ENCODE assay signal across 8 cellular contexts in the genomic region with DNA sequence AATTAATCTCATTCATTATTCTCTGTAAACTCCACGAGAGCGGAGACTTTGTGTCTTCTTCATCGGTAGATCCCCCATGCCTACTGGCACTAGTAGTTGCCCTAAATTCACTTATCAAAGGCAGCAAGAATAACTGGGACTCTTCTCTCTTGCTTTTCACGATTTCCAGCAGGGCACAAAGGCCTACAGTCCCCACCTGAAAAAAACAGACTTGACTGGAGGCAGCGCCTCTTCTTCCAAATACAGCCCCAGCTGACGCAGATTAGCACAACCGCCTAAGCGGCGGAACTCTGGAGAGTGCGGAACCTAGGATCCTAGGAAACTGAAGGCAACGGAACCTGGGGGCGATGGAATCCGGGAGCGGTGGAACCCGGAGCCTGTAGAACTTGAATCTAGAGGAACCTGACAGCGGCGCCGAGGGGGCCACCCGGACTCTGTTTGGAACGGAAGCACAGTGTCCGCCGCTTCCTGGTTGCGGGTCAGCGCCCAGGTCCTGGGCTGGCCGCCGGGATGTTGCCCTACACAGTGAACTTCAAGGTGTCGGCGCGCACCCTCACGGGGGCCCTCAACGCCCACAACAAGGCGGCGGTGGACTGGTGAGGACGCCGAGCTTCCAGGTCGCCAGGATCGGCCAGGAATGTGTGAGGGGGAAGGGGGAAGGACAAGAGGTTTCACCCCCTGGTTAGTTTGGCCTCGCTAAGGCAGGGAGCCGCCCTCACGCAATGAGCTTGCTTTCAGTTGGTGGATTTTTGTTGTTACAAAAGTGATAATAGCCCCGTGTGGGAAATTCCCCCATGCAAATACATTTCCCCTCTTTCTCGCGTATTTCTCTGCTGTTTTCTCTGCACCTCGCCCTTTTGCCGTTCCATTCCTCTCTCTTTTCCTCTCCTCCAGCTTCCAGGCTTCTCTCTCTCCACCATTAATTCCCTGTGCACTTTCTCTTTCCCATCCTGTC. TPM values are rescaled to one million over a fixed set of nuclear protein-coding genes. Genes with fewer than 3 reads are reported as not detected.
DNase-seq lines count a peak whose midpoint lies in the region; ATAC-seq, FAIRE-seq and TF ChIP-seq lines count a peak whose summit lies in the region.

Gene WDR11, plus strand, starts transcription at position 452 of the 955 bp plus-strand sequence. Its CDS starts 59 bp downstream, at position 511.

- FAIRE-seq in H1 (lab: Jason Lieb, UNC) = no peak

- ATAC-seq in GM19468 (IDR thresholded peaks at IDR 0.05; ENCODE audit: extremely low read depth, unreplicated experiment) (peak; percentile 87), memory B cell (ENCODE audit: low read depth) (peak; percentile 94)

- CTCF ChIA-PET in H1 (lab: Charles Lee; ENCODE audit: partially characterized antibody) = interaction anchor here (0.9 to 2.0 kb wide), 4 partner anchors 10 to 217 kb away, joined by 3 to 5 read pairs (median 4); no protein-coding TSS in a partner anchor

- H2BK12ac ChIP-seq in H1 (ENCODE audit: low read depth, low read length) = 0 out of 2 replicates have a peak within 1 kb of the TSS, but pooled peaks have one; percentile 68

- peak within 1 kb of the TSS; percentile 84 for H2AFZ ChIP-seq in H1 (ENCODE audit: low read length)

- peak within 1 kb of the TSS; percentile 0 for H4K91ac ChIP-seq in H1 (replicated peaks; ENCODE audit: insufficient read length, low read length)

- H3K27me3 Mint-ChIP-seq in memory B cell = no peaks in the 10 kb centered on the region

- H3K36me3 ChIP-seq in H1 (ENCODE audit: control insufficient read depth in 2 of 4, insufficient read depth in 4 of 4, low read length in 3 of 4) = peaks cover 0 to 12% (median 6%) of the 10 kb centered on the region in 4 experiments; a peak in 4 of 8 replicates

- peak within 1 kb of the TSS; percentile 55 for H4K5ac ChIP-seq in H1 (ENCODE audit: insufficient read length, low read depth, low read length)

- H2BK120ac ChIP-seq in H1 (replicated peaks; ENCODE audit: low read depth, low read length) = peak within 1 kb of the TSS; percentile 52

- H3K4me2 ChIP-seq in H1 (ENCODE audit: insufficient read depth in 1 of 2, low read depth in 2 of 2, low read length in 2 of 2) = peak within 1 kb of the TSS; percentile 72 to 73

- peak within 1 kb of the TSS; percentile 10 to 87 (median 80) for H3K9ac ChIP-seq in H1 (replicated peaks in 1 of 4; ENCODE audit: extremely low read depth in 1 of 4, low read depth in 3 of 4, low read length in 3 of 4)

- TF ChIP-seq CTCF in H1 (IDR thresholded peaks at IDR 0.05; ENCODE audit: control extremely low read depth in 1 of 3, insufficient read depth in 1 of 3, low read depth in 1 of 3, low read length in 3 of 3) = peak in 1 of 3 experiments; percentile 19; a peak in 1 of 4 replicates

- H4K20me1 ChIP-seq in H1 (replicated peaks in 1 of 2; ENCODE audit: control insufficient read depth in 1 of 2, insufficient read depth in 2 of 2, low read length in 2 of 2) = no peaks in the 10 kb centered on the region

- peak within 1 kb of the TSS; percentile 74 for H3K27ac ChIP-seq in H1 (ENCODE audit: low read depth, low read length)

- H3K27ac Mint-ChIP-seq in memory B cell = peak within 1 kb of the TSS; percentile 96

- peak within 1 kb of the TSS; percentile 62 to 98 (median 93) for H3K4me3 ChIP-seq in H1 (ENCODE audit: extremely low read depth in 1 of 4, insufficient read depth in 2 of 4, low read depth in 3 of 4, low read length in 4 of 4)

- TF ChIP-seq POLR2A in H1 (IDR thresholded peaks at IDR 0.05; ENCODE audit: control extremely low read depth in 1 of 2, low read depth in 2 of 2, low read length in 2 of 2) = peak; percentile 66 to 96

- H3K56ac ChIP-seq in H1 (replicated peaks; ENCODE audit: insufficient read length, low read depth, low read length) = peak within 1 kb of the TSS; percentile 73

- peak; percentile 20 to 36; a peak in 3 of 4 replicates for TF ChIP-seq RAD21 in H1 (IDR thresholded peaks at IDR 0.05 in 1 of 2, conservative IDR thresholded peaks at IDR 0.05 in 1 of 2; ENCODE audit: low read depth in 2 of 2, low read length in 2 of 2)

- peak; percentile 84 for DNase-seq in COLO668 (lab: John Stamatoyannopoulos, UW; ENCODE audit: unreplicated experiment)
- peak; percentile 58 for DNase-seq in HS-27A (ENCODE audit: low read depth)
- DNase-seq in NOMO-1 treated with DMSO at 0.1 percent for 48 hours (lab: John Stamatoyannopoulos, UW; ENCODE audit: unreplicated experiment) = peak; percentile 77
- peak; percentile 40 to 41 for DNase-seq in activated CD8-positive, alpha-beta memory T cell treated with anti-CD3 and anti-CD28 coated beads for 4 hours (ENCODE audit: low read depth in 2 of 2)
- DNase-seq in H1 (ENCODE audit: low read depth in 1 of 2, low spot score in 2 of 2) = peak; percentile 77 to 87
- peak; percentile 78 to 81 for DNase-seq in memory B cell (ENCODE audit: low spot score in 2 of 2)
- peak; percentile 39 for DNase-seq in stimulated activated CD8-positive, alpha-beta memory T cell treated with anti-CD3 and anti-CD28 coated beads, Interleukin-12 subunit alpha, Interleukin-12 subunit beta, amount 100 ng/mL, for 1 hour (ENCODE audit: low read depth)

- H2BK5ac ChIP-seq in H1 (ENCODE audit: low read depth, low read length) = peak within 1 kb of the TSS; percentile 80

- no peak within 1 kb of the TSS for H3K4ac ChIP-seq in H1 (replicated peaks; ENCODE audit: insufficient read length, low read depth, low read length)

- no peak within 1 kb of the TSS for H2AK5ac ChIP-seq in H1 (ENCODE audit: low read depth, low read length)

- H3K18ac ChIP-seq in H1 (ENCODE audit: extremely low read depth, low read length) = peak within 1 kb of the TSS; percentile 83

- H3K79me1 ChIP-seq in H1 (ENCODE audit: low read depth, low read length) = no peaks in the 10 kb centered on the region

- H3K36me3 Mint-ChIP-seq in memory B cell = peaks cover 18% of the 10 kb centered on the region

- no peak within 1 kb of the TSS for H2BK15ac ChIP-seq in H1 (ENCODE audit: low read length)

- WGBS in H1 (ENCODE audit: extremely low coverage in 1 of 2, insufficient coverage in 1 of 2, insufficient read length in 1 of 2, insufficient replicate concordance in 2 of 2, low coverage in 1 of 2, low lambda C conversion rate in 2 of 2, missing lambda C conversion rate in 1 of 2), 2 experiments = 9% methylated on average over 39 of the region's 45 CpGs; no CpG with 5 or more reads in 1 of the 2 experiments

- no peak within 1 kb of the TSS for H2BK20ac ChIP-seq in H1 (ENCODE audit: low read length)

- H3K4me3 Mint-ChIP-seq in memory B cell = peak within 1 kb of the TSS; percentile 94

- peak within 1 kb of the TSS; percentile 98; the same call in 1 of the 2 replicates for H4K8ac ChIP-seq in H1 (ENCODE audit: extremely low read depth, insufficient read depth, low read length)

- peaks cover 0 to 3% (median 0%) of the 10 kb centered on the region in 4 experiments; a peak in 1 of 7 replicates for H3K4me1 ChIP-seq in H1 (replicated peaks in 1 of 4; ENCODE audit: control insufficient read depth in 3 of 4, insufficient read depth in 4 of 4, low read length in 3 of 4)

- H3K23me2 ChIP-seq in H1 (ENCODE audit: low read depth, low read length) = peaks cover 2% of the 10 kb centered on the region

- H3K4me1 Mint-ChIP-seq in memory B cell = peaks cover 44% of the 10 kb centered on the region

- H3K14ac ChIP-seq in H1 (ENCODE audit: insufficient read length) = no peak within 1 kb of the TSS

- H3K23ac ChIP-seq in H1 (ENCODE audit: insufficient read length) = no peak within 1 kb of the TSS

- peak in 1 of 2 experiments; percentile 80; a peak in 1 of 3 replicates for TF ChIP-seq EP300 in H1 (IDR thresholded peaks at IDR 0.05; ENCODE audit: borderline replicate concordance in 1 of 2, low read depth in 2 of 2, low read length in 2 of 2)

- peaks cover 1% of the 10 kb centered on the region for H3K9me3 Mint-ChIP-seq in memory B cell

- H3K9me3 ChIP-seq in H1 (ENCODE audit: insufficient read depth in 2 of 2, low read depth in 1 of 2, low read length in 1 of 2) = peaks cover 2 to 4% of the 10 kb centered on the region in 2 experiments; a peak in 1 of 4 replicates

- POLR2A ChIA-PET in H1 (lab: Charles Lee; ENCODE audit: partially characterized antibody) = interaction anchor here (0.7 to 1.4 kb wide), 6 partner anchors 10 to 116 kb away, joined by 3 to 5 read pairs (median 3); no protein-coding TSS in a partner anchor

- no peaks in the 10 kb centered on the region for H3K27me3 ChIP-seq in H1 (replicated peaks in 1 of 4; ENCODE audit: control insufficient read depth in 3 of 4, extremely low read depth in 1 of 4, insufficient read depth in 3 of 4, low read length in 3 of 4)

- peaks cover 0 to 40% of the 10 kb centered on the region in 2 experiments; a peak in 3 of 4 replicates for H3K79me2 ChIP-seq in H1 (ENCODE audit: control insufficient read depth in 1 of 2, insufficient read depth in 2 of 2, low read length in 2 of 2)

TF ChIP-seq in H1, 55 proteins besides CTCF, POLR2A, EP300 and RAD21 (continues in another document):
- TF ChIP-seq YY1 (IDR thresholded peaks at IDR 0.05; ENCODE audit: low read depth, low read length) (peak; percentile 86), USF2 (IDR thresholded peaks at IDR 0.05; ENCODE audit: low read length) (no peak), HDAC2 (IDR thresholded peaks at IDR 0.05; ENCODE audit: borderline replicate concordance in 1 of 2, low read depth in 2 of 2, low read length in 2 of 2) (peak; percentile 70 to 82; a peak in 2 of 4 replicates), SRF (IDR thresholded peaks at IDR 0.05; ENCODE audit: low read depth, low read length) (peak; percentile 39; the same call in 1 of the 2 replicates), HDAC6 (IDR thresholded peaks at IDR 0.05; ENCODE audit: low read depth, low read length) (no peak), POU5F1 (IDR thresholded peaks at IDR 0.05; ENCODE audit: low read depth, low read length) (0 out of 2 replicates have a peak, but pooled peaks have one; percentile 52), BCL11A (IDR thresholded peaks at IDR 0.05; ENCODE audit: low read depth in 2 of 2, low read length in 2 of 2) (no peak), TBP (IDR thresholded peaks at IDR 0.05; ENCODE audit: low read depth, low read length) (peak; percentile 91)

RNA-seq across cellular contexts. Expression of gene WDR11, which starts in this region (rescaled TPM):
- 37.9 and 39.7 TPM in 2 replicates for total RNA-seq in H1 (2021; fragmentation: NEBNext Ultra II Directional; extraction: Animal tissue kit (Norgen Biotek cat#: 25700))
- 41.9 and 43.6 TPM in 2 replicates for polyA plus RNA-seq in H1 (2011; rRNA removed)
- polyA plus RNA-seq in H1 (2011; cell fraction: cytosol; rRNA removed) = 35.6 TPM
- 75.7 TPM for polyA plus RNA-seq in H1 (2011; cell fraction: nucleus; rRNA removed)
- polyA plus RNA-seq in H1 (2012, experiment 1 of 2) = 28.4 to 36.5 TPM (median 32.4 TPM) in 4 replicates
- polyA plus RNA-seq in H1 (2012, experiment 2 of 2) = 2.1 TPM
- 38.2 TPM for polyA plus RNA-seq in H1 (2013, experiment 1 of 2)
- polyA plus RNA-seq in H1 (2013, experiment 2 of 2) = 31.7 TPM
- 194 and 256 TPM in 2 replicates for polyA minus RNA-seq in H1 (2011; rRNA and poly(A)+ RNA removed)
- 50.1 TPM for polyA minus RNA-seq in H1 (2011; cell fraction: cytosol; rRNA and poly(A)+ RNA removed)
- 103 TPM for polyA minus RNA-seq in H1 (2011; cell fraction: nucleus; rRNA and poly(A)+ RNA removed)

Comparison
In these comparisons a context has a peak if more than half of its experiments do, and no peak if none do; other contexts are left out.
1. Peak in every context shown above with its lines: DNase-seq, ATAC-seq, H3K4me3 ChIP-seq and H3K27ac ChIP-seq.